Comparison of ENCODE assay signal across 9 cellular contexts in the genomic region with DNA sequence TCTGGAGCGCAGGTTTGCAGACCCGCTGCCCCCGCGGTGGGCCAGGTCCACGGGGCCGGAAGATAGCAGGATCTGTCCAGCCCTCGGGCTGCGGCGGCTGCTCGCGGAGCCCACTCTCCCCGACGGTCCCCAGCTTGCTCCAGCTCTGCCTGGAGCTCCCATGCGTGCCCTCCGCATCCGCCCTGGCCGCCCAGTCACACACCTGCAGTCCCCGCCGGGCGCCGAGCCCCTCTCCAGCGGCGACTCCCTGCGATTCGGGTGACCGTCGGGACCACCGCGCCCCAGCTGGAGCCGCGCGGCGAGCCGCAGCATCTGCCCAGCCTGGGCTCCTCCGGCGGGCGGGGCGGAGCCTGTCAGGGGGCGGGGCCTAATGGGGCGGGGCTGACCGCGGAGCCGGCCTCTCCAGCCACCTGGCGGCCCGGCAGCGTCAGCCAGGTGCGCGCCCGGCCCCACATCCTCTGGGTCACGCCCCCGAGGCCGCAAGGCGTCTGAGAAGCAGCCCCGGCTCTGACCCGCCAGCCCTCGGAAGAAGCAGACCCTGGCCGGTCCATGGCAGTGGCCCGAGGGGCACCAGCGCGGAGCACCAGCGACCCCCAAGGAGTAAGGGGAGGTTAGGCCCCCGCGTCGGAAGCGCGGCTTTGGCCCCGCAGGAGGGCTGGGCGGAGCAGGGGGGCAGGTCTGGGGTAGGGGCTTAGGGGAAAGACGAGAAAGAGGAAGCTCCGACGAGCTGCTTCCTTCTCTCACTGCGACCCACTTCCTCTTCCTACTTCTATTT. TPM values are rescaled to one million over a fixed set of nuclear protein-coding genes. Genes with fewer than 3 reads are reported as not detected.
DNase-seq lines count a peak whose midpoint lies in the region; ATAC-seq and TF ChIP-seq lines count a peak whose summit lies in the region.
"Had no signal": no experiment of that assay in that cellular context is flagged by ENCODE, and none has a peak within 500 bp of the region (broad histone marks: within the 10 kb centered on the region; RNA-seq: fewer than 3 reads in every experiment).

A gene with protein sequence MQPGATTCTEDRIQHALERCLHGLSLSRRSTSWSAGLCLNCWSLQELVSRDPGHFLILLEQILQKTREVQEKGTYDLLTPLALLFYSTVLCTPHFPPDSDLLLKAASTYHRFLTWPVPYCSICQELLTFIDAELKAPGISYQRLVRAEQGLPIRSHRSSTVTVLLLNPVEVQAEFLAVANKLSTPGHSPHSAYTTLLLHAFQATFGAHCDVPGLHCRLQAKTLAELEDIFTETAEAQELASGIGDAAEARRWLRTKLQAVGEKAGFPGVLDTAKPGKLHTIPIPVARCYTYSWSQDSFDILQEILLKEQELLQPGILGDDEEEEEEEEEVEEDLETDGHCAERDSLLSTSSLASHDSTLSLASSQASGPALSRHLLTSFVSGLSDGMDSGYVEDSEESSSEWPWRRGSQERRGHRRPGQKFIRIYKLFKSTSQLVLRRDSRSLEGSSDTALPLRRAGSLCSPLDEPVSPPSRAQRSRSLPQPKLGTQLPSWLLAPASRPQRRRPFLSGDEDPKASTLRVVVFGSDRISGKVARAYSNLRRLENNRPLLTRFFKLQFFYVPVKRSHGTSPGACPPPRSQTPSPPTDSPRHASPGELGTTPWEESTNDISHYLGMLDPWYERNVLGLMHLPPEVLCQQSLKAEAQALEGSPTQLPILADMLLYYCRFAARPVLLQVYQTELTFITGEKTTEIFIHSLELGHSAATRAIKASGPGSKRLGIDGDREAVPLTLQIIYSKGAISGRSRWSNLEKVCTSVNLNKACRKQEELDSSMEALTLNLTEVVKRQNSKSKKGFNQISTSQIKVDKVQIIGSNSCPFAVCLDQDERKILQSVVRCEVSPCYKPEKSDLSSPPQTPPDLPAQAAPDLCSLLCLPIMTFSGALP (minus strand): TSS at position 314 of the 775 bp plus-strand sequence. CDS start 54,213 bp downstream, outside the sequence.

- H3K27ac ChIP-seq in layer of hippocampus (ENCODE audit: low read depth, low read length): peak within 1 kb of the TSS; percentile 71

- H3K36me3 Mint-ChIP-seq in activated naive CD4-positive, alpha-beta T cell treated with anti-CD3 and anti-CD28 coated beads for 36 hours (ENCODE audit: low read depth): peaks cover 6% of the 10 kb centered on the region

- intact Hi-C loops in activated naive CD4-positive, alpha-beta T cell treated with anti-CD3 and anti-CD28 coated beads for 36 hours (cut with micrococcal nuclease): loop anchor here (1.0 kb wide), 3 partner anchors 9 to 66 kb away; no protein-coding TSS in a partner anchor

- H3K27me3 Mint-ChIP-seq in activated naive CD4-positive, alpha-beta T cell treated with anti-CD3 and anti-CD28 coated beads for 36 hours (ENCODE audit: low read depth): no peaks in the 10 kb centered on the region

- DNase-seq in GM13977 (ENCODE audit: low spot score) (peak; percentile 94), SIG-M5 (lab: John Stamatoyannopoulos, UW) (peak; percentile 66), G401 (ENCODE audit: low spot score) (no peak)
- peak; percentile 82 for DNase-seq in activated naive CD4-positive, alpha-beta T cell treated with anti-CD3 and anti-CD28 coated beads for 36 hours
- DNase-seq in stimulated activated CD4-positive, alpha-beta T cell treated with anti-CD3 and anti-CD28 coated beads, TNF-alpha, amount 100 ng/mL, for 24 hours (ENCODE audit: low read depth in 3 of 3): peak; percentile 57 to 82 (median 63)

- H3K4me3 Mint-ChIP-seq in activated naive CD4-positive, alpha-beta T cell treated with anti-CD3 and anti-CD28 coated beads for 36 hours: peak within 1 kb of the TSS; percentile 95

- ATAC-seq in HG02798 (IDR thresholded peaks at IDR 0.05; ENCODE audit: poor library complexity, unreplicated experiment) (peak; percentile 80), HG03378 (IDR thresholded peaks at IDR 0.05; ENCODE audit: unreplicated experiment) (no peak)

- in situ Hi-C loops in GM13977 (cut with MboI; ENCODE audit: low pct_unique_long_range_greater_than_20kb, low sequenced_read_pairs, unreplicated experiment) (no loop called here), G401 (cut with HindIII; ENCODE audit: low sequenced_read_pairs) (no loop called here)

- H3K27ac Mint-ChIP-seq in activated naive CD4-positive, alpha-beta T cell treated with anti-CD3 and anti-CD28 coated beads for 36 hours: peak within 1 kb of the TSS; percentile 80

- peaks cover 11% of the 10 kb centered on the region for H3K9me3 Mint-ChIP-seq in activated naive CD4-positive, alpha-beta T cell treated with anti-CD3 and anti-CD28 coated beads for 36 hours

- no peak for TF ChIP-seq CTCF in GM13977 (IDR thresholded peaks at IDR 0.05; ENCODE audit: extremely low read depth, insufficient read depth, missing control alignments)

- H3K4me1 Mint-ChIP-seq in activated naive CD4-positive, alpha-beta T cell treated with anti-CD3 and anti-CD28 coated beads for 36 hours (ENCODE audit: low read depth): peaks cover 46% of the 10 kb centered on the region

- H3K27me3 ChIP-seq in layer of hippocampus (ENCODE audit: control insufficient read depth, insufficient read depth, low read length): peaks cover 10% of the 10 kb centered on the region

- CTCF ChIA-PET in activated naive CD4-positive, alpha-beta T cell treated with anti-CD3 and anti-CD28 coated beads for 36 hours (lab: Charles Lee): interaction anchor here (0.7 to 2.0 kb wide), 4 partner anchors 8 to 32 kb away, joined by 3 to 5 read pairs (median 5); no protein-coding TSS in a partner anchor

RNA-seq across cellular contexts. Expression of the gene that starts here (rescaled TPM):
- 10 to 100 TPM; 15.9 to 18.1 TPM for total RNA-seq in activated naive CD4-positive, alpha-beta T cell treated with anti-CD3 and anti-CD28 coated beads for 36 hours
- total RNA-seq in G401 (2014; rRNA removed; shearing (Covaris generic)): 0.07 TPM in 1 of 2 replicates, not detected in the other
- total RNA-seq: HT1080 had no signal

Comparison
In these comparisons a context has a peak if more than half of its experiments do, and no peak if none do; other contexts are left out.
1. RNA of the gene that starts here (total RNA-seq): 15.9 to 18.1 TPM in activated naive CD4-positive, alpha-beta T cell treated with anti-CD3 and anti-CD28 coated beads for 36 hours; 0.07 TPM in G401; every median in the first group is over 10 times any median in the second.